Comparison of ENCODE assay signal across 8 cellular contexts in the genomic region with DNA sequence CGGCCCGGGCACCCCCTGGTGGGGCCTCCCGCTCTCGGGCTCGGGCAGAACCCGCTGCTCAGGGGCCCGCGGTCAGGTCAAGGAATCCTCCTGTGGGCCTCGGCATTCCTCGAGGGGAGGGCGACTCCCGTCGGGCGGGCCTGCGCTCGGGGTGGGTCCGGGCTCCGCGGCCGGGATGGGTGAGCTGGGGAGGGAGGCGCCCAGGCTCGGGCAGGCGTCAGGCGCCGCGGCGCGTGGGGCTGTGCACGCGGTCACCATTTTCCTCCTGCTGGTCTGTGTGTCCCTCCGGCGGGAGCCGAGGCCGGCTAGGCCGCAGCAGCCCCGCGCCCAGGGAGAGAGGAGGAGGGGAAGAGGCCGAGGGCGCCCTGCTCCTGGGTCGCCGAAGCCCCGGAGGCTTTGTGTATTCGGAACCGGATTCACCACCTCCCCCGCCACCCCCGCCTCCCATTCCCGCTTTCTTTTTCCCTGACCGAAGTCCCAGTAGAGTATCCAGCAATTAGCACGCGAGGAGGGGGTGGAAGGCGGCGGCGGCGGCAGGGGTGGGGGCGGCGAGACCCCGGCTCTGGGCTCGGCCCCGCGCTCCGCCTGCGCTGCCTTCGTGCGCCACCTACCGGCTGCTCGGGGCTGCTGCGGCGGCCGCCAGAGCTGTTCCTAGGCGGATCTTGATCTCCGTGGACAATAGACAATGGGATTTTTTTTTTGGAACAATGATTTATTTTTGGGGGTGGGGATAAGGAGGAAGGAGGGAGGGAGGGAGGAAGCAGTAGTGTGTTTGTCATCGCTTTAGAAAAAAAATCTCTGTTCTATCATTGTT.
DNase-seq lines count a peak whose midpoint lies in the region; ATAC-seq and TF ChIP-seq lines count a peak whose summit lies in the region.

No MANE protein-coding gene starts in this region.

- H3K4me1 Mint-ChIP-seq in T-cell: peaks cover 4 to 12% (median 5%) of the 10 kb centered on the region in 3 donors

- H3K36me3 Mint-ChIP-seq in T-cell: no peaks in the 10 kb centered on the region

- TF ChIP-seq CTCF in uterus (IDR thresholded peaks at IDR 0.05): peak; percentile 85 to 100 (median 90)

- peak overlapping the region; percentile 68 to 78 (median 77) for H3K4me3 Mint-ChIP-seq in T-cell

- no peak overlapping the region for H3K27ac Mint-ChIP-seq in T-cell

- no peaks in the 10 kb centered on the region for H3K36me3 ChIP-seq in uterus

- H3K27me3 Mint-ChIP-seq in T-cell: peaks cover 5 to 18% of the 10 kb centered on the region in 2 donors

- peak in 1 of 2 donors; percentile 35 for TF ChIP-seq POLR2A in uterus (IDR thresholded peaks at IDR 0.05)

- H3K4me1 ChIP-seq in uterus: peaks cover 0 to 14% of the 10 kb centered on the region in 2 donors

- ATAC-seq in GM21737 (IDR thresholded peaks at IDR 0.05; ENCODE audit: unreplicated experiment): peak; percentile 70
- ATAC-seq in T-cell (replicated peaks in 1 of 4): peak; percentile 82 to 88 (median 86)
- peak; percentile 88 to 92 for ATAC-seq in left cardiac atrium

- no peaks in the 10 kb centered on the region for H3K9me3 Mint-ChIP-seq in T-cell

- CTCF ChIA-PET in T-cell (lab: Charles Lee): interaction anchor here (0.6 to 4.3 kb wide), 16 partner anchors 10 to 650 kb away, joined by 3 to 32 read pairs (median 4); no protein-coding TSS in a partner anchor

- no peaks in the 10 kb centered on the region for H3K27me3 ChIP-seq in uterus

- in situ Hi-C loops in Caki2 (cut with HindIII; ENCODE audit: low pct_unique_long_range_greater_than_20kb, low sequenced_read_pairs): loop anchor here (10.0 kb wide), 1 partner anchor 98 kb away; a partner anchor contains a TSS

- H3K9me3 ChIP-seq in uterus: no peaks in the 10 kb centered on the region

- peak; percentile 78 for DNase-seq in Caki2 (ENCODE audit: low read depth)
- peak; percentile 19 for DNase-seq in MV-4-11 (lab: John Stamatoyannopoulos, UW)
- peak in 32 of 34 experiments; percentile 10 to 69 (median 48) for DNase-seq in T-cell
- peak; percentile 33 for DNase-seq in amniotic stem cell (lab: John Stamatoyannopoulos, UW)
- peak; percentile 76 for DNase-seq in left cardiac atrium
- peak; percentile 65 to 97 (median 78) for DNase-seq in posterior cingulate gyrus
- DNase-seq in uterus: peak; percentile 79 to 82

- POLR2A ChIA-PET in T-cell (lab: Charles Lee): no interaction called here

- H3K27ac ChIP-seq in uterus: peak overlapping the region; percentile 97 to 99

- H3K4me3 ChIP-seq in uterus: peak overlapping the region; percentile 58 to 69

- intact Hi-C loops in left cardiac atrium (cut with DNase I): loop anchor here (2.0 to 10.0 kb wide), 4 partner anchors 101 to 518 kb away; a partner anchor contains a TSS
- intact Hi-C loops in posterior cingulate gyrus (cut with DNase I): loop anchor here (1.0 to 10.0 kb wide), 4 partner anchors 99 to 598 kb away; a partner anchor contains a TSS
- intact Hi-C loops in uterus (cut with DNase I; ENCODE audit: low total_unique reads): loop anchor here (2.0 to 10.0 kb wide), 2 partner anchors 102 to 518 kb away; no protein-coding TSS in a partner anchor

Comparison
In these comparisons a context has a peak if more than half of its experiments do, and no peak if none do; other contexts are left out.
1. Peak in every context shown above with its lines: DNase-seq, ATAC-seq, H3K4me3 ChIP-seq and H3K27ac ChIP-seq.
2. DNase-seq: peak in every context shown above with its lines; median percentile 80 in uterus; 78 in Caki2; 78 in posterior cingulate gyrus; 76 in left cardiac atrium; 48 in T-cell; 33 in amniotic stem cell; 19 in MV-4-11.